1 cellular context compared by ENCODE assay signal in the genomic region with DNA sequence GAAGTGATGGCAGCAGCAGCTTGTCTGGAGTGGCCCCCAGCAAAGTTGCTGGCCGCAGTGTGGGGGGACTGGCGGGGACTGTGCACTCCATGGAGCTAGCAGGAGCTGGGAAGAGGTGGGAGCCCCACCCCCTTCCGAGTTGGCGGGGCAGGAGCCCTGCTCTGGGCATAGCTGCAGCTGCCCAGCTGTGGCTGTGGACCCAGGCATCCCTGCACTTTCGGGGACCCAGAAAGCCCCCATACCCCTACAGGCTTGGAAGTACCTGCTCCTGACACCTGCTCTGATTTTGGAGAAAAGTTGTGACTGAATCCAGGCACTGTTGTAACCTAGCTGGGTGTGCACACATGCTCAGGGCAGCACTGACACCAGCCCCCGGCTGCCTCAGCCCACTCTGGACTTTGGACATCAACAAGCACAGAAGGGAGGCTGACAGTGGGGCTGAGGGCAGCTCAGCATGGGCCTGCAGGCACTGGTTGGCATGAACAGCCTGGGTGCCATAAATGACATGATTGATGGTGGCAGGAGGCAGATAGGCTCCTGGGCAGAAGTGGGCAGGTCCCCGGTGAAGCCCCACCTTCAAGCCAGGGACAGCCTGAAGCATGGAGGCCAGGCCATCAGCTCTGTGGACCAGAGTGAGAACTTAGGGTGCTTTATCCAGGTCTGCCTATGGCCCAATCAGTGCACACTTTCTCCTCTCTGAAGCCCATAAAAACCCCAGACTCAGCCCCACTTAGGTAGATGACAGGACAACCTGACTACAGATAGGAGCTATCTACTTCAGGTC.
TF ChIP-seq lines count a peak whose summit lies in the region.

No MANE protein-coding gene starts in this region.

TF ChIP-seq in HepG2, 621 proteins besides CTCF, POLR2A, EP300 and RAD21 (continues in another document):
- TF ChIP-seq KDM2A (CRISPR knock-in tag; IDR thresholded peaks at IDR 0.05; ENCODE audit: borderline replicate concordance, low read depth) (peak; percentile 65; the same call in 1 of the 2 replicates), ZNF121 (CRISPR knock-in tag; IDR thresholded peaks at IDR 0.05) (peak; percentile 52; the same call in 1 of the 2 replicates), CAMTA2 (CRISPR knock-in tag; IDR thresholded peaks at IDR 0.05; ENCODE audit: borderline replicate concordance) (no peak), ZGPAT (CRISPR knock-in tag; IDR thresholded peaks at IDR 0.05) (peak; percentile 77; the same call in 1 of the 2 replicates), GATAD1 (CRISPR knock-in tag; IDR thresholded peaks at IDR 0.05) (0 out of 2 replicates have a peak, but pooled peaks have one; percentile 33), SOX6 (IDR thresholded peaks at IDR 0.05) (no peak), SOX6 (CRISPR knock-in tag; IDR thresholded peaks at IDR 0.05) (peak; percentile 53; the same call in 1 of the 2 replicates), ZNF746 (CRISPR knock-in tag; IDR thresholded peaks at IDR 0.05) (peak; percentile 26; the same call in 1 of the 2 replicates), ZNF75D (CRISPR knock-in tag; IDR thresholded peaks at IDR 0.05; ENCODE audit: borderline replicate concordance) (no peak), MIXL1 (CRISPR knock-in tag; IDR thresholded peaks at IDR 0.05) (0 out of 2 replicates have a peak, but pooled peaks have one; percentile 21), SP4 (CRISPR knock-in tag; IDR thresholded peaks at IDR 0.05) (no peak), HIVEP1 (CRISPR knock-in tag; IDR thresholded peaks at IDR 0.05) (no peak), FOXA3 (CRISPR knock-in tag; IDR thresholded peaks at IDR 0.05) (peak; percentile 76), ZNF761 (CRISPR knock-in tag; conservative IDR thresholded peaks at IDR 0.05) (peak; percentile 68; the same call in 1 of the 2 replicates), ZBTB3 (CRISPR knock-in tag; IDR thresholded peaks at IDR 0.05; ENCODE audit: borderline replicate concordance, low read depth) (no peak), MYC (CRISPR knock-in tag; IDR thresholded peaks at IDR 0.05; ENCODE audit: borderline replicate concordance) (peak; percentile 85; the same call in 1 of the 2 replicates), CBFB (CRISPR knock-in tag; IDR thresholded peaks at IDR 0.05) (0 out of 2 replicates have a peak, but pooled peaks have one; percentile 34), ZSCAN9 (CRISPR knock-in tag; IDR thresholded peaks at IDR 0.05; ENCODE audit: borderline replicate concordance) (peak; percentile 43; the same call in 1 of the 2 replicates), TOPORS (CRISPR knock-in tag; IDR thresholded peaks at IDR 0.05) (peak; percentile 30; the same call in 1 of the 2 replicates), MED13 (CRISPR knock-in tag; IDR thresholded peaks at IDR 0.05) (no peak), HES4 (CRISPR knock-in tag; IDR thresholded peaks at IDR 0.05; ENCODE audit: borderline replicate concordance) (no peak), RFXANK (CRISPR knock-in tag; IDR thresholded peaks at IDR 0.05) (no peak; the same call in 1 of the 2 replicates), DBP (CRISPR knock-in tag; IDR thresholded peaks at IDR 0.05; ENCODE audit: not compliant biosample characterization) (no peak), SKI (IDR thresholded peaks at IDR 0.05; ENCODE audit: partially characterized antibody) (peak; percentile 16), TGIF2 (CRISPR knock-in tag; IDR thresholded peaks at IDR 0.05) (peak; percentile 77), ZNF782 (CRISPR knock-in tag; IDR thresholded peaks at IDR 0.05; ENCODE audit: borderline replicate concordance) (no peak; the same call in 1 of the 2 replicates), HOXA7 (CRISPR knock-in tag; IDR thresholded peaks at IDR 0.05) (no peak), KLF12 (CRISPR knock-in tag; IDR thresholded peaks at IDR 0.05; ENCODE audit: borderline replicate concordance) (0 out of 2 replicates have a peak, but pooled peaks have one; percentile 68), XRCC5 (optimal IDR thresholded peaks at IDR 0.05; ENCODE audit: low read length) (peak; percentile 62)
- TF ChIP-seq, protein P1, sequence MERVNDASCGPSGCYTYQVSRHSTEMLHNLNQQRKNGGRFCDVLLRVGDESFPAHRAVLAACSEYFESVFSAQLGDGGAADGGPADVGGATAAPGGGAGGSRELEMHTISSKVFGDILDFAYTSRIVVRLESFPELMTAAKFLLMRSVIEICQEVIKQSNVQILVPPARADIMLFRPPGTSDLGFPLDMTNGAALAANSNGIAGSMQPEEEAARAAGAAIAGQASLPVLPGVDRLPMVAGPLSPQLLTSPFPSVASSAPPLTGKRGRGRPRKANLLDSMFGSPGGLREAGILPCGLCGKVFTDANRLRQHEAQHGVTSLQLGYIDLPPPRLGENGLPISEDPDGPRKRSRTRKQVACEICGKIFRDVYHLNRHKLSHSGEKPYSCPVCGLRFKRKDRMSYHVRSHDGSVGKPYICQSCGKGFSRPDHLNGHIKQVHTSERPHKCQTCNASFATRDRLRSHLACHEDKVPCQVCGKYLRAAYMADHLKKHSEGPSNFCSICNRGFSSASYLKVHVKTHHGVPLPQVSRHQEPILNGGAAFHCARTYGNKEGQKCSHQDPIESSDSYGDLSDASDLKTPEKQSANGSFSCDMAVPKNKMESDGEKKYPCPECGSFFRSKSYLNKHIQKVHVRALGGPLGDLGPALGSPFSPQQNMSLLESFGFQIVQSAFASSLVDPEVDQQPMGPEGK (CRISPR knock-in tag; IDR thresholded peaks at IDR 0.05), result peak; percentile 90
- TF ChIP-seq, protein P2, sequence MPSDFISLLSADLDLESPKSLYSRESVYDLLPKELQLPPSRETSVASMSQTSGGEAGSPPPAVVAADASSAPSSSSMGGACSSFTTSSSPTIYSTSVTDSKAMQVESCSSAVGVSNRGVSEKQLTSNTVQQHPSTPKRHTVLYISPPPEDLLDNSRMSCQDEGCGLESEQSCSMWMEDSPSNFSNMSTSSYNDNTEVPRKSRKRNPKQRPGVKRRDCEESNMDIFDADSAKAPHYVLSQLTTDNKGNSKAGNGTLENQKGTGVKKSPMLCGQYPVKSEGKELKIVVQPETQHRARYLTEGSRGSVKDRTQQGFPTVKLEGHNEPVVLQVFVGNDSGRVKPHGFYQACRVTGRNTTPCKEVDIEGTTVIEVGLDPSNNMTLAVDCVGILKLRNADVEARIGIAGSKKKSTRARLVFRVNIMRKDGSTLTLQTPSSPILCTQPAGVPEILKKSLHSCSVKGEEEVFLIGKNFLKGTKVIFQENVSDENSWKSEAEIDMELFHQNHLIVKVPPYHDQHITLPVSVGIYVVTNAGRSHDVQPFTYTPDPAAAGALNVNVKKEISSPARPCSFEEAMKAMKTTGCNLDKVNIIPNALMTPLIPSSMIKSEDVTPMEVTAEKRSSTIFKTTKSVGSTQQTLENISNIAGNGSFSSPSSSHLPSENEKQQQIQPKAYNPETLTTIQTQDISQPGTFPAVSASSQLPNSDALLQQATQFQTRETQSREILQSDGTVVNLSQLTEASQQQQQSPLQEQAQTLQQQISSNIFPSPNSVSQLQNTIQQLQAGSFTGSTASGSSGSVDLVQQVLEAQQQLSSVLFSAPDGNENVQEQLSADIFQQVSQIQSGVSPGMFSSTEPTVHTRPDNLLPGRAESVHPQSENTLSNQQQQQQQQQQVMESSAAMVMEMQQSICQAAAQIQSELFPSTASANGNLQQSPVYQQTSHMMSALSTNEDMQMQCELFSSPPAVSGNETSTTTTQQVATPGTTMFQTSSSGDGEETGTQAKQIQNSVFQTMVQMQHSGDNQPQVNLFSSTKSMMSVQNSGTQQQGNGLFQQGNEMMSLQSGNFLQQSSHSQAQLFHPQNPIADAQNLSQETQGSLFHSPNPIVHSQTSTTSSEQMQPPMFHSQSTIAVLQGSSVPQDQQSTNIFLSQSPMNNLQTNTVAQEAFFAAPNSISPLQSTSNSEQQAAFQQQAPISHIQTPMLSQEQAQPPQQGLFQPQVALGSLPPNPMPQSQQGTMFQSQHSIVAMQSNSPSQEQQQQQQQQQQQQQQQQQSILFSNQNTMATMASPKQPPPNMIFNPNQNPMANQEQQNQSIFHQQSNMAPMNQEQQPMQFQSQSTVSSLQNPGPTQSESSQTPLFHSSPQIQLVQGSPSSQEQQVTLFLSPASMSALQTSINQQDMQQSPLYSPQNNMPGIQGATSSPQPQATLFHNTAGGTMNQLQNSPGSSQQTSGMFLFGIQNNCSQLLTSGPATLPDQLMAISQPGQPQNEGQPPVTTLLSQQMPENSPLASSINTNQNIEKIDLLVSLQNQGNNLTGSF (CRISPR knock-in tag; IDR thresholded peaks at IDR 0.05), result no peak
- TF ChIP-seq, protein P3, sequence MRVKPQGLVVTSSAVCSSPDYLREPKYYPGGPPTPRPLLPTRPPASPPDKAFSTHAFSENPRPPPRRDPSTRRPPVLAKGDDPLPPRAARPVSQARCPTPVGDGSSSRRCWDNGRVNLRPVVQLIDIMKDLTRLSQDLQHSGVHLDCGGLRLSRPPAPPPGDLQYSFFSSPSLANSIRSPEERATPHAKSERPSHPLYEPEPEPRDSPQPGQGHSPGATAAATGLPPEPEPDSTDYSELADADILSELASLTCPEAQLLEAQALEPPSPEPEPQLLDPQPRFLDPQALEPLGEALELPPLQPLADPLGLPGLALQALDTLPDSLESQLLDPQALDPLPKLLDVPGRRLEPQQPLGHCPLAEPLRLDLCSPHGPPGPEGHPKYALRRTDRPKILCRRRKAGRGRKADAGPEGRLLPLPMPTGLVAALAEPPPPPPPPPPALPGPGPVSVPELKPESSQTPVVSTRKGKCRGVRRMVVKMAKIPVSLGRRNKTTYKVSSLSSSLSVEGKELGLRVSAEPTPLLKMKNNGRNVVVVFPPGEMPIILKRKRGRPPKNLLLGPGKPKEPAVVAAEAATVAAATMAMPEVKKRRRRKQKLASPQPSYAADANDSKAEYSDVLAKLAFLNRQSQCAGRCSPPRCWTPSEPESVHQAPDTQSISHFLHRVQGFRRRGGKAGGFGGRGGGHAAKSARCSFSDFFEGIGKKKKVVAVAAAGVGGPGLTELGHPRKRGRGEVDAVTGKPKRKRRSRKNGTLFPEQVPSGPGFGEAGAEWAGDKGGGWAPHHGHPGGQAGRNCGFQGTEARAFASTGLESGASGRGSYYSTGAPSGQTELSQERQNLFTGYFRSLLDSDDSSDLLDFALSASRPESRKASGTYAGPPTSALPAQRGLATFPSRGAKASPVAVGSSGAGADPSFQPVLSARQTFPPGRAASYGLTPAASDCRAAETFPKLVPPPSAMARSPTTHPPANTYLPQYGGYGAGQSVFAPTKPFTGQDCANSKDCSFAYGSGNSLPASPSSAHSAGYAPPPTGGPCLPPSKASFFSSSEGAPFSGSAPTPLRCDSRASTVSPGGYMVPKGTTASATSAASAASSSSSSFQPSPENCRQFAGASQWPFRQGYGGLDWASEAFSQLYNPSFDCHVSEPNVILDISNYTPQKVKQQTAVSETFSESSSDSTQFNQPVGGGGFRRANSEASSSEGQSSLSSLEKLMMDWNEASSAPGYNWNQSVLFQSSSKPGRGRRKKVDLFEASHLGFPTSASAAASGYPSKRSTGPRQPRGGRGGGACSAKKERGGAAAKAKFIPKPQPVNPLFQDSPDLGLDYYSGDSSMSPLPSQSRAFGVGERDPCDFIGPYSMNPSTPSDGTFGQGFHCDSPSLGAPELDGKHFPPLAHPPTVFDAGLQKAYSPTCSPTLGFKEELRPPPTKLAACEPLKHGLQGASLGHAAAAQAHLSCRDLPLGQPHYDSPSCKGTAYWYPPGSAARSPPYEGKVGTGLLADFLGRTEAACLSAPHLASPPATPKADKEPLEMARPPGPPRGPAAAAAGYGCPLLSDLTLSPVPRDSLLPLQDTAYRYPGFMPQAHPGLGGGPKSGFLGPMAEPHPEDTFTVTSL (CRISPR knock-in tag; IDR thresholded peaks at IDR 0.05; ENCODE audit: borderline replicate concordance), result peak; percentile 41; the same call in 1 of the 2 replicates
- TF ChIP-seq, protein P4, sequence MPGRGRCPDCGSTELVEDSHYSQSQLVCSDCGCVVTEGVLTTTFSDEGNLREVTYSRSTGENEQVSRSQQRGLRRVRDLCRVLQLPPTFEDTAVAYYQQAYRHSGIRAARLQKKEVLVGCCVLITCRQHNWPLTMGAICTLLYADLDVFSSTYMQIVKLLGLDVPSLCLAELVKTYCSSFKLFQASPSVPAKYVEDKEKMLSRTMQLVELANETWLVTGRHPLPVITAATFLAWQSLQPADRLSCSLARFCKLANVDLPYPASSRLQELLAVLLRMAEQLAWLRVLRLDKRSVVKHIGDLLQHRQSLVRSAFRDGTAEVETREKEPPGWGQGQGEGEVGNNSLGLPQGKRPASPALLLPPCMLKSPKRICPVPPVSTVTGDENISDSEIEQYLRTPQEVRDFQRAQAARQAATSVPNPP (CRISPR knock-in tag; IDR thresholded peaks at IDR 0.05), result no peak
- TF ChIP-seq, protein P5, sequence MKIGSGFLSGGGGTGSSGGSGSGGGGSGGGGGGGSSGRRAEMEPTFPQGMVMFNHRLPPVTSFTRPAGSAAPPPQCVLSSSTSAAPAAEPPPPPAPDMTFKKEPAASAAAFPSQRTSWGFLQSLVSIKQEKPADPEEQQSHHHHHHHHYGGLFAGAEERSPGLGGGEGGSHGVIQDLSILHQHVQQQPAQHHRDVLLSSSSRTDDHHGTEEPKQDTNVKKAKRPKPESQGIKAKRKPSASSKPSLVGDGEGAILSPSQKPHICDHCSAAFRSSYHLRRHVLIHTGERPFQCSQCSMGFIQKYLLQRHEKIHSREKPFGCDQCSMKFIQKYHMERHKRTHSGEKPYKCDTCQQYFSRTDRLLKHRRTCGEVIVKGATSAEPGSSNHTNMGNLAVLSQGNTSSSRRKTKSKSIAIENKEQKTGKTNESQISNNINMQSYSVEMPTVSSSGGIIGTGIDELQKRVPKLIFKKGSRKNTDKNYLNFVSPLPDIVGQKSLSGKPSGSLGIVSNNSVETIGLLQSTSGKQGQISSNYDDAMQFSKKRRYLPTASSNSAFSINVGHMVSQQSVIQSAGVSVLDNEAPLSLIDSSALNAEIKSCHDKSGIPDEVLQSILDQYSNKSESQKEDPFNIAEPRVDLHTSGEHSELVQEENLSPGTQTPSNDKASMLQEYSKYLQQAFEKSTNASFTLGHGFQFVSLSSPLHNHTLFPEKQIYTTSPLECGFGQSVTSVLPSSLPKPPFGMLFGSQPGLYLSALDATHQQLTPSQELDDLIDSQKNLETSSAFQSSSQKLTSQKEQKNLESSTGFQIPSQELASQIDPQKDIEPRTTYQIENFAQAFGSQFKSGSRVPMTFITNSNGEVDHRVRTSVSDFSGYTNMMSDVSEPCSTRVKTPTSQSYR (CRISPR knock-in tag; IDR thresholded peaks at IDR 0.05; ENCODE audit: borderline replicate concordance), result peak; percentile 15; the same call in 1 of the 2 replicates
